ENCODE assay signal across 15 cellular contexts in the genomic region with DNA sequence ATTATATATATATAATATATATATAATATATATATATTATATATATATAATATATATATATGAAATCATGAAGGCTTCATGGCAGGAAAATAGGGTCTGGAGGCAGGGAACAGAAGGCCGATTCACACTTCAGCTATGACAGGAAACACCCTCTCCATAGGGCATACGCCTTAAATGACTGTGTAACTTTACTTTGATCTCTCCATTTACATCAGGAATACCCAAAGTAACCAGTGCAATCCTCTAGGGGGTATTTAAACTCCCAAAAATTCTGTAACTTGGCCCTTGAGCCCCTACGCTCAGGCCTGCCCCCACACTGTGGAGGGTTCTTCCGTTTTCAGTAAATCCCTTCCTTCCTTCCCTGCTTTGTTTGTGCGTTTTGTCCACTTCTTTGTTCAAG. TPM values are rescaled to one million over a fixed set of nuclear protein-coding genes. Genes with fewer than 3 reads are reported as not detected.
A peak's percentile ranks its signal among the peaks of the same experiment; 100 is the strongest.
DNase-seq lines count a peak whose midpoint lies in the region; ATAC-seq and TF ChIP-seq lines count a peak whose summit lies in the region.
"Had no signal": no experiment of that assay in that cellular context is flagged by ENCODE, and none has a peak within 500 bp of the region (broad histone marks: within the 10 kb centered on the region; RNA-seq: fewer than 3 reads in every experiment).

No MANE protein-coding gene starts in this region.

- intact Hi-C loops in left ventricle myocardium inferior (cut with micrococcal nuclease) = no loop called here
- intact Hi-C loops in heart right ventricle (cut with DNase I) = no loop called here
- intact Hi-C loops in activated CD4-positive, alpha-beta memory T cell treated with anti-CD3 and anti-CD28 coated beads for 36 hours (cut with micrococcal nuclease) = loop anchor here (5.0 kb wide), 2 partner anchors 416 to 596 kb away; a partner anchor contains a TSS
- intact Hi-C loops in mucosa of descending colon (cut with DNase I, micrococcal nuclease) = no loop called here
- intact Hi-C loops in CD14-positive monocyte (cut with micrococcal nuclease) = no loop called here

- POLR2A ChIA-PET in activated CD4-positive, alpha-beta memory T cell treated with anti-CD3 and anti-CD28 coated beads for 36 hours (lab: Charles Lee) = interaction anchor here (0.6 to 1.7 kb wide), 6 partner anchors 10 to 158 kb away, joined by 3 to 22 read pairs (median 4); no protein-coding TSS in a partner anchor

- H3K27me3 ChIP-seq in left ventricle myocardium inferior (ENCODE audit: low read depth) (no peaks in the 10 kb centered on the region), heart right ventricle (no peaks in the 10 kb centered on the region)
- H3K27me3 ChIP-seq: body of pancreas had no signal

- CTCF ChIA-PET in activated CD4-positive, alpha-beta memory T cell treated with anti-CD3 and anti-CD28 coated beads for 36 hours (lab: Charles Lee) = interaction anchor here (1.3 to 4.2 kb wide), 5 partner anchors 14 to 125 kb away, joined by 3 to 41 read pairs (median 3); no protein-coding TSS in a partner anchor

- no peaks in the 10 kb centered on the region for H3K27me3 Mint-ChIP-seq in activated CD4-positive, alpha-beta memory T cell treated with anti-CD3 and anti-CD28 coated beads for 36 hours
- peaks cover 40 to 53% (median 46%) of the 10 kb centered on the region in 3 donors for H3K27me3 Mint-ChIP-seq in CD14-positive monocyte (ENCODE audit: low read depth in 3 of 3)

- H3K36me3 ChIP-seq in left ventricle myocardium inferior (no peaks in the 10 kb centered on the region), heart right ventricle (no peaks in the 10 kb centered on the region), mucosa of descending colon (ENCODE audit: low read depth) (no peaks in the 10 kb centered on the region)
- H3K36me3 ChIP-seq: thoracic aorta had no signal

- peaks cover 39% of the 10 kb centered on the region for H3K4me1 Mint-ChIP-seq in activated CD4-positive, alpha-beta memory T cell treated with anti-CD3 and anti-CD28 coated beads for 36 hours (ENCODE audit: low read depth)
- H3K4me1 Mint-ChIP-seq in CD14-positive monocyte = peaks cover 30% of the 10 kb centered on the region

- peak overlapping the region; percentile 48 for H3K27ac ChIP-seq in left ventricle myocardium inferior (replicated peaks)
- peak overlapping the region in 4 of 10 donors; percentile 6 to 89 (median 47) for H3K27ac ChIP-seq in heart right ventricle
- no peak overlapping the region for H3K27ac ChIP-seq in substantia nigra (ENCODE audit: low read depth, low read length, poor library complexity, severe bottlenecking)
- H3K27ac ChIP-seq: thoracic aorta had no signal

- H3K4me3 Mint-ChIP-seq in activated CD4-positive, alpha-beta memory T cell treated with anti-CD3 and anti-CD28 coated beads for 36 hours = peak overlapping the region; percentile 12
- no peak overlapping the region for H3K4me3 Mint-ChIP-seq in CD14-positive monocyte

- peak overlapping the region; percentile 72 for H3K27ac Mint-ChIP-seq in activated CD4-positive, alpha-beta memory T cell treated with anti-CD3 and anti-CD28 coated beads for 36 hours
- no peak overlapping the region for H3K27ac Mint-ChIP-seq in CD14-positive monocyte

- no peak for TF ChIP-seq CTCF in left ventricle myocardium inferior (IDR thresholded peaks at IDR 0.05; ENCODE audit: borderline replicate concordance)
- no peak for TF ChIP-seq CTCF in heart right ventricle (IDR thresholded peaks at IDR 0.05)
- TF ChIP-seq CTCF in mucosa of descending colon (IDR thresholded peaks at IDR 0.05) = no peak
- no peak for TF ChIP-seq CTCF in CD14-positive monocyte (IDR thresholded peaks at IDR 0.05)

- 69 to 77% methylated on average over 5 of the region's 5 CpGs for WGBS in heart right ventricle, 2 donors

- no peaks in the 10 kb centered on the region for H3K9me3 ChIP-seq in left ventricle myocardium inferior (replicated peaks)
- H3K9me3 ChIP-seq in heart right ventricle = no peaks in the 10 kb centered on the region
- no peaks in the 10 kb centered on the region for H3K9me3 ChIP-seq in mucosa of descending colon
- H3K9me3 ChIP-seq: body of pancreas, thoracic aorta had no signal

- H3K4me3 ChIP-seq in left ventricle myocardium inferior (no peak overlapping the region), heart right ventricle (no peak overlapping the region), mucosa of descending colon (no peak overlapping the region)
- H3K4me3 ChIP-seq: body of pancreas, thoracic aorta had no signal

- H3K4me1 ChIP-seq in left ventricle myocardium inferior (peaks cover 30% of the 10 kb centered on the region), heart right ventricle (peaks cover 2 to 36% (median 18%) of the 10 kb centered on the region in 9 donors), mucosa of descending colon (ENCODE audit: low read depth) (peaks cover 8% of the 10 kb centered on the region)
- H3K4me1 ChIP-seq: body of pancreas had no signal

- no peaks in the 10 kb centered on the region for H3K9me3 Mint-ChIP-seq in activated CD4-positive, alpha-beta memory T cell treated with anti-CD3 and anti-CD28 coated beads for 36 hours
- peaks cover 0 to 12% (median 5%) of the 10 kb centered on the region in 7 donors for H3K9me3 Mint-ChIP-seq in CD14-positive monocyte

- no peaks in the 10 kb centered on the region for H3K36me3 Mint-ChIP-seq in activated CD4-positive, alpha-beta memory T cell treated with anti-CD3 and anti-CD28 coated beads for 36 hours
- peaks cover 0 to 1% of the 10 kb centered on the region in 2 donors for H3K36me3 Mint-ChIP-seq in CD14-positive monocyte

- no peak for DNase-seq in left ventricle myocardium inferior
- no peak for DNase-seq in heart right ventricle
- DNase-seq in activated CD4-positive, alpha-beta memory T cell treated with anti-CD3 and anti-CD28 coated beads for 36 hours = no peak
- no peak for DNase-seq in mucosa of descending colon
- DNase-seq in substantia nigra (lab: John Stamatoyannopoulos, UW) = no peak
- DNase-seq in stimulated activated CD4-positive, alpha-beta T cell treated with anti-CD3 and anti-CD28 coated beads, Interleukin-4, amount 100 ng/mL, for 24 hours = no peak
- DNase-seq in CD14-positive monocyte (ENCODE audit: low spot score) = no peak
- DNase-seq: hippocampal formation, MV-4-11, naive B cell, NCI-H82 had no signal

- no peak for ATAC-seq in heart right ventricle
- ATAC-seq in mucosa of descending colon = peak; percentile 8
- no peak for ATAC-seq in HG02763 (IDR thresholded peaks at IDR 0.05; ENCODE audit: unreplicated experiment)
- ATAC-seq: HepG2 had no signal

RNA-seq across cellular contexts. Expression of a gene that starts 40.4 kb away (rescaled TPM):
- total RNA-seq in left ventricle myocardium inferior (198 TPM), heart right ventricle (100 to 1,000 TPM; 183 to 257 (median 224) TPM), mucosa of descending colon (100 to 1,000 TPM; 131 to 173 (median 160) TPM)
- polyA plus RNA-seq in heart right ventricle (100 to 1,000 TPM in 1 of 2 donors, 10 to 100 TPM in 1; 66.8 to 157 TPM), CD14-positive monocyte (10 to 100 TPM; 61.9 to 64.0 TPM)
- total RNA-seq in activated CD4-positive, alpha-beta memory T cell treated with anti-CD3 and anti-CD28 coated beads for 36 hours = 100 to 1,000 TPM; 252 to 268 TPM
